ENCODE assay signal across 8 cellular contexts in genomic region chr10:114767101-114767588, GRCh38. TPM values are rescaled to one million over a fixed set of nuclear protein-coding genes. Genes with fewer than 3 reads are reported as not detected.
DNase-seq lines count a peak whose midpoint lies in the region; ATAC-seq and TF ChIP-seq lines count a peak whose summit lies in the region.

No MANE protein-coding gene starts in this region.

- peaks cover 15% of the 10 kb centered on the region for H3K4me1 ChIP-seq in GM23338 (ENCODE audit: insufficient read depth)
- H3K4me1 ChIP-seq in SJSA1 (replicated peaks): 0 out of 2 replicates have a peak, but pooled peaks cover 5% of the 10 kb centered on the region
- H3K4me1 ChIP-seq in fibroblast of lung (ENCODE audit: control insufficient read depth, extremely low read depth, insufficient read depth, low read length): no peaks in the 10 kb centered on the region

- no peak overlapping the region for H3K9ac ChIP-seq in fibroblast of lung (ENCODE audit: insufficient read depth, low read length)

- H3F3A ChIP-seq in GM23338 (replicated peaks; ENCODE audit: low read depth): no peaks in the 10 kb centered on the region; the same call in 1 of the 2 replicates

- H3K27me3 ChIP-seq in GM23338 (ENCODE audit: insufficient read depth) (peaks cover 35% of the 10 kb centered on the region), SJSA1 (replicated peaks) (no peaks in the 10 kb centered on the region; the same call in 1 of the 2 replicates), fibroblast of lung (ENCODE audit: control insufficient read depth, insufficient read depth, low read length) (no peaks in the 10 kb centered on the region)

- peak overlapping the region; percentile 97 for H3K4me2 ChIP-seq in GM23338
- H3K4me2 ChIP-seq in fibroblast of lung (ENCODE audit: extremely low read depth, insufficient read depth, low read length): peak overlapping the region; percentile 88

- H2AFZ ChIP-seq in GM23338 (peak overlapping the region; percentile 94), fibroblast of lung (ENCODE audit: low read length) (no peak overlapping the region)

- H3K79me2 ChIP-seq in GM23338 (replicated peaks; ENCODE audit: insufficient read depth) (no peaks in the 10 kb centered on the region), fibroblast of lung (ENCODE audit: control insufficient read depth, insufficient read depth, low read length) (no peaks in the 10 kb centered on the region)

- no peaks in the 10 kb centered on the region for H3K9me2 ChIP-seq in GM23338 (ENCODE audit: insufficient read depth)

- H3K27ac ChIP-seq in GM23338 (ENCODE audit: low read depth): no peak overlapping the region
- H3K27ac ChIP-seq in SJSA1: no peak overlapping the region
- no peak overlapping the region for H3K27ac ChIP-seq in fibroblast of lung (ENCODE audit: insufficient read depth, low read length)

- H3K9me3 ChIP-seq in SJSA1 (replicated peaks): no peaks in the 10 kb centered on the region
- no peaks in the 10 kb centered on the region for H3K9me3 ChIP-seq in fibroblast of lung (ENCODE audit: control insufficient read depth, insufficient read depth, low read depth, low read length)

- H3K4me1 Mint-ChIP-seq in GM23338 (peaks cover 5% of the 10 kb centered on the region), osteocyte (ENCODE audit: unreplicated experiment) (peaks cover 14% of the 10 kb centered on the region)

- DNase-seq in GM23338 (ENCODE audit: low spot score): no peak
- DNase-seq in SJSA1 (ENCODE audit: low read depth in 1 of 2, low spot score in 2 of 2): no peak
- DNase-seq in fibroblast of lung (ENCODE audit: low read depth in 2 of 2): peak; percentile 62 to 74
- no peak for DNase-seq in osteocyte (ENCODE audit: extremely low spot score, unreplicated experiment)
- DNase-seq in SHP77 treated with DMSO at 0.1 percent for 48 hours (lab: John Stamatoyannopoulos, UW): no peak
- no peak for DNase-seq in HuH-7 (ENCODE audit: low spot score)
- DNase-seq in GM19238 (ENCODE audit: insufficient read length, low spot score): no peak

- TF ChIP-seq CTCF in GM23338 (conservative IDR thresholded peaks at IDR 0.05; ENCODE audit: low read depth in 2 of 2): no peak
- no peak for TF ChIP-seq CTCF in fibroblast of lung (conservative IDR thresholded peaks at IDR 0.05 in 1 of 2, IDR thresholded peaks at IDR 0.05 in 1 of 2; ENCODE audit: low read depth in 1 of 2, low read length in 2 of 2)
- no peak for TF ChIP-seq CTCF in osteocyte (IDR thresholded peaks at IDR 0.05)

- H3K27me3 Mint-ChIP-seq in GM23338 (ENCODE audit: insufficient read depth, low read depth, poor library complexity) (peaks cover 5% of the 10 kb centered on the region), osteocyte (ENCODE audit: unreplicated experiment) (no peaks in the 10 kb centered on the region)

- H3K9me3 Mint-ChIP-seq in GM23338 (no peaks in the 10 kb centered on the region), osteocyte (ENCODE audit: unreplicated experiment) (no peaks in the 10 kb centered on the region)

- ATAC-seq in GM23338 (no peak), GM18858 (IDR thresholded peaks at IDR 0.05; ENCODE audit: unreplicated experiment) (no peak)

- H4K20me1 ChIP-seq in GM23338 (replicated peaks; ENCODE audit: insufficient read depth) (no peaks in the 10 kb centered on the region), fibroblast of lung (ENCODE audit: control insufficient read depth, extremely low read depth, insufficient read depth, low read length) (no peaks in the 10 kb centered on the region)

- peak overlapping the region; percentile 79 for H3K4me3 Mint-ChIP-seq in GM23338
- peak overlapping the region; percentile 80 for H3K4me3 Mint-ChIP-seq in osteocyte (ENCODE audit: unreplicated experiment)

- H3K27ac Mint-ChIP-seq in GM23338: no peak overlapping the region
- H3K27ac Mint-ChIP-seq in osteocyte (ENCODE audit: unreplicated experiment): peak overlapping the region; percentile 71

- H3K4me3 ChIP-seq in GM23338 (peak overlapping the region; percentile 79), SJSA1 (peak overlapping the region; percentile 45), fibroblast of lung (replicated peaks in 1 of 4; ENCODE audit: control extremely low read depth in 1 of 4, insufficient read depth in 1 of 4, low read depth in 3 of 4, low read length in 4 of 4) (peak overlapping the region; percentile 54 to 67 (median 58))

- H3K36me3 ChIP-seq in GM23338 (ENCODE audit: insufficient read depth) (no peaks in the 10 kb centered on the region), SJSA1 (no peaks in the 10 kb centered on the region), fibroblast of lung (ENCODE audit: control insufficient read depth, insufficient read depth, low read length) (no peaks in the 10 kb centered on the region)

- H3K36me3 Mint-ChIP-seq in GM23338 (ENCODE audit: low read depth) (no peaks in the 10 kb centered on the region), osteocyte (ENCODE audit: unreplicated experiment) (no peaks in the 10 kb centered on the region)

TF ChIP-seq in GM23338, 12 proteins besides CTCF, POLR2A, EP300 and RAD21 (continues in another document):
- TF ChIP-seq STAT1 (IDR thresholded peaks at IDR 0.05; ENCODE audit: unreplicated experiment) (no peak), JUNB (IDR thresholded peaks at IDR 0.05; ENCODE audit: unreplicated experiment) (no peak), ZNF462 (CRISPR knock-in tag; IDR thresholded peaks at IDR 0.05) (no peak)

RNA-seq across cellular contexts. Expression of gene FHIP2A, which starts 54.4 kb away (rescaled TPM):
- total RNA-seq in GM23338 (2014; rRNA removed; shearing (Covaris generic)): 11.8 and 13.7 TPM in 2 replicates
- polyA plus RNA-seq in GM23338 (2016; fragmentation: Nextera tagmentation; extraction: Ambion mirVana) (6.1 and 6.7 TPM in 2 replicates), fibroblast of lung (20.6 and 26.6 TPM in 2 replicates)
- total RNA-seq in SJSA1 (2014; rRNA removed; shearing (Covaris generic)): 18.5 and 24.8 TPM in 2 replicates
- total RNA-seq in fibroblast of lung (25.7 and 26.1 TPM in 2 replicates), osteocyte (50.2 and 59.3 TPM in 2 replicates)
- polyA plus RNA-seq in fibroblast of lung (2012): 15.0 and 18.7 TPM in 2 replicates
- polyA minus RNA-seq in fibroblast of lung (ENCODE audit: low replicate concordance): 9.8 and 20.7 TPM in 2 replicates

Comparison
In these comparisons a context has a peak if more than half of its experiments do, and no peak if none do; other contexts are left out.
1. DNase-seq: peak in fibroblast of lung (2 of 2); none in GM23338 (single experiment), SJSA1 (0 of 2), osteocyte (single experiment), SHP77 treated with DMSO at 0.1 percent for 48 hours (single experiment), HuH-7 (single experiment) and GM19238 (single experiment).
2. Peak in every context shown above with its lines, with median percentiles within 50 percentile points of each other: H3K4me3 ChIP-seq.